In the genomic region with DNA sequence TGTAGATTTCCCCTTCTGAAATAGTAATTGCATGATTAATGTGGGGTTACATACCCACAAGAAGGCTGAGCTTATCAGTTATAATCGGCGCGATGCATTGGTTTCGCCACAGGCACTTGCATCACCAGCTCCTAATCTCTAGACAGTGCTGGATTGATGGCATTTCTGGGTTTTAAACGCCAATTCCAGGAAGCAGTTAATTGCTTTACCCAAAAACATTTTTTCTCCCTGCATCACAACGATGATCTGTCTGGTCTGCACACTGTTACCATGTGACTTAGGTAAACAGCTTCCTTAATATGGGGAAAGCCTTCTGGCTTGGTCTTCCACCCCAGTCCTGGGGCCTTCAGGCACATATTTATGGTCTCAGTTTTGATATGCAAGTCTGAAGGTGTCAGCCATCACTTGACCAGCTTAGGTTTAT, we compare ENCODE assay signal across 11 cellular contexts.
DNase-seq lines count a peak whose midpoint lies in the region; ATAC-seq lines count a peak whose summit lies in the region.
"Had no signal": no experiment of that assay in that cellular context is flagged by ENCODE, and none has a peak within 500 bp of the region (broad histone marks: within the 10 kb centered on the region; RNA-seq: fewer than 3 reads in every experiment).

No MANE protein-coding gene starts in this region.

- no peaks in the 10 kb centered on the region for H3K27me3 Mint-ChIP-seq in T-helper 17 cell

- ATAC-seq in T-helper 17 cell (peak; percentile 32), esophagus mucosa (peak; percentile 33), GM21723 (IDR thresholded peaks at IDR 0.05; ENCODE audit: unreplicated experiment) (no peak)

- DNase-seq in stimulated activated CD4-positive, alpha-beta T cell treated with anti-CD3 and anti-CD28 coated beads, Interleukin-15, amount 100 ng/mL, for 24 hours = peak; percentile 68
- no peak for DNase-seq in stimulated activated CD4-positive, alpha-beta T cell treated with anti-CD3 and anti-CD28 coated beads, Interleukin-12 subunit alpha, Interleukin-12 subunit beta, amount 100 ng/mL, for 4 hours
- DNase-seq in T-helper 17 cell (no peak), stromal cell of bone marrow (ENCODE audit: low read depth) (peak; percentile 78), NAMALWA (ENCODE audit: low spot score) (no peak), SHP77 (lab: John Stamatoyannopoulos, UW) (no peak)
- DNase-seq: anterior cingulate cortex, spleen had no signal

- no peak overlapping the region for H3K4me3 Mint-ChIP-seq in T-helper 17 cell

- H3K4me1 Mint-ChIP-seq in T-helper 17 cell = peaks cover 15% of the 10 kb centered on the region

- no peaks in the 10 kb centered on the region for H3K9me3 ChIP-seq in T-helper 17 cell (ENCODE audit: control insufficient read depth, low read length, poor library complexity, severe bottlenecking)
- H3K9me3 ChIP-seq: vagina had no signal

- peaks cover 2% of the 10 kb centered on the region for H3K36me3 Mint-ChIP-seq in T-helper 17 cell (ENCODE audit: low read depth)

- no peak overlapping the region for H3K27ac Mint-ChIP-seq in T-helper 17 cell

Comparison
In these comparisons a context has a peak if more than half of its experiments do, and no peak if none do; other contexts are left out.
1. DNase-seq: peak in stimulated activated CD4-positive, alpha-beta T cell treated with anti-CD3 and anti-CD28 coated beads, Interleukin-15, amount 100 ng/mL, for 24 hours (single experiment) and stromal cell of bone marrow (single experiment); none in stimulated activated CD4-positive, alpha-beta T cell treated with anti-CD3 and anti-CD28 coated beads, Interleukin-12 subunit alpha, Interleukin-12 subunit beta, amount 100 ng/mL, for 4 hours (single experiment), T-helper 17 cell (0 of 3), NAMALWA (single experiment) and SHP77 (0 of 2).